In the genomic region with DNA sequence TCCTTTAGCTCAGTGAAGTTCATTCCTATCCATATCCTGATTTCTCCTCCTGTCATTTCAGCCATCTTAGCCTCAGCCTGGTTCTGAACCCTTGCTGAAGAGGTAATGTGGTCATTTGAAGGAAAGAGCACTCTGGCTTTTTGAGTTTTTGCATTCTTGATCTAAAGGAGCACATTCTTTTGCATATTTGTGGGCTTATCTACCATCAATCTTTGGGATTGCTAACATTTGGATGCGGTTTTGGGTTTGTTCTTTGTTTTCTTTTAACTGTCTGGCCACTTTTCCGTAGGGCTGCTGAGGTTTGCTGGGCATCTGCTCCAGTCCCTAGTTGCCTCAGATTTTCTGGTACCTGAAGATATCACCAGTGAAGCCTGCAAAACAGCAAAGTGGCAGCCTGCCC, we compare ENCODE assay signal across 16 cellular contexts.
A peak's percentile ranks its signal among the peaks of the same experiment; 100 is the strongest.
DNase-seq lines count a peak whose midpoint lies in the region; ATAC-seq and TF ChIP-seq lines count a peak whose summit lies in the region.
"Had no signal": no experiment of that assay in that cellular context is flagged by ENCODE, and none has a peak within 500 bp of the region (broad histone marks: within the 10 kb centered on the region; RNA-seq: fewer than 3 reads in every experiment).

No MANE protein-coding gene starts in this region.

- no peaks in the 10 kb centered on the region for H3K4me1 ChIP-seq in adipocyte (ENCODE audit: control insufficient read depth, insufficient read depth, low read length)
- H3K4me1 ChIP-seq: BE2C, Caco-2, HAP-1 had no signal

- ATAC-seq in GM19397 (IDR thresholded peaks at IDR 0.05; ENCODE audit: unreplicated experiment) (no peak), HG02852 (IDR thresholded peaks at IDR 0.05; ENCODE audit: unreplicated experiment) (no peak)
- ATAC-seq: GM12878 had no signal

- H3K4me3 ChIP-seq in BJ (ENCODE audit: low read depth, low read length) (no peak overlapping the region), adipocyte (ENCODE audit: low read length) (no peak overlapping the region), astrocyte of the spinal cord (ENCODE audit: low read depth, low read length) (no peak overlapping the region)
- H3K4me3 ChIP-seq: GM12878, HAP-1 had no signal

- POLR2A ChIA-PET in BJ (lab: Charles Lee): no interaction called here

- DNase-seq in BJ (ENCODE audit: low read depth) (peak; percentile 4), HS-27A (ENCODE audit: low read depth) (peak; percentile 12), adipocyte (ENCODE audit: low read depth) (peak; percentile 3), astrocyte of the spinal cord (ENCODE audit: low read depth, low spot score) (peak; percentile 23), NCI-H69 (lab: John Stamatoyannopoulos, UW) (no peak)
- DNase-seq: 8988T; BE2C; Caco-2; CD4-positive, alpha-beta T cell; DMS153; DMS79; KG1 had no signal

- no peak for TF ChIP-seq CTCF in BJ (IDR thresholded peaks at IDR 0.05; ENCODE audit: insufficient read depth, low read depth, low read length)
- no peak for TF ChIP-seq CTCF in astrocyte of the spinal cord (IDR thresholded peaks at IDR 0.05; ENCODE audit: low read depth, low read length)

- peaks cover 9% of the 10 kb centered on the region for H3K9me3 ChIP-seq in adipocyte (ENCODE audit: control insufficient read depth, low read length)
- H3K9me3 ChIP-seq: BE2C, Caco-2, HAP-1 had no signal

- H3K36me3 ChIP-seq in BJ (ENCODE audit: control insufficient read depth, insufficient read depth, low read length) (no peaks in the 10 kb centered on the region), adipocyte (ENCODE audit: control insufficient read depth, insufficient read depth, low read length, severe bottlenecking) (no peaks in the 10 kb centered on the region)
- H3K36me3 ChIP-seq: BE2C, HAP-1 had no signal

- H3K9ac ChIP-seq in adipocyte (ENCODE audit: low read length): no peak overlapping the region

- H3K27me3 ChIP-seq in BJ (ENCODE audit: control insufficient read depth, insufficient read depth, low read length) (no peaks in the 10 kb centered on the region), adipocyte (replicated peaks; ENCODE audit: control insufficient read depth, insufficient read depth, low read length) (no peaks in the 10 kb centered on the region)
- H3K27me3 ChIP-seq: BE2C had no signal

- in situ Hi-C loops in astrocyte of the spinal cord (cut with HindIII; ENCODE audit: low sequenced_read_pairs): no loop called here

- CTCF ChIA-PET in BJ (lab: Yijun Ruan, JAX): no interaction called here
